1 cellular context compared by ENCODE assay signal in genomic region chr12:92929957-92930356, GRCh38.
TF ChIP-seq lines count a peak whose summit lies in the region.

No MANE protein-coding gene starts in this region.

TF ChIP-seq in HepG2, 621 proteins besides CTCF, POLR2A, EP300 and RAD21 (continued from another document):
- TF ChIP-seq ZNF383 (CRISPR knock-in tag; IDR thresholded peaks at IDR 0.05; ENCODE audit: borderline replicate concordance) (no peak), KDM5B (CRISPR knock-in tag; IDR thresholded peaks at IDR 0.05; ENCODE audit: borderline replicate concordance) (no peak), SAFB2 (CRISPR knock-in tag; IDR thresholded peaks at IDR 0.05; ENCODE audit: borderline replicate concordance, low read depth) (no peak), MBD4 (IDR thresholded peaks at IDR 0.05; ENCODE audit: borderline replicate concordance, low read length) (no peak), HNF4A (CRISPR knock-in tag; IDR thresholded peaks at IDR 0.05) (peak; percentile 10; the same call in 1 of the 2 replicates), KAT2B (IDR thresholded peaks at IDR 0.05; ENCODE audit: borderline replicate concordance, low read depth, low read length) (no peak), MLLT10 (CRISPR knock-in tag; IDR thresholded peaks at IDR 0.05) (no peak), TBX2 (CRISPR knock-in tag; IDR thresholded peaks at IDR 0.05; ENCODE audit: borderline replicate concordance) (peak; percentile 5; the same call in 1 of the 2 replicates), ZFP36L1 (CRISPR knock-in tag; IDR thresholded peaks at IDR 0.05) (no peak), TBX3 (IDR thresholded peaks at IDR 0.05; ENCODE audit: borderline replicate concordance) (no peak), EZH2 (conservative IDR thresholded peaks at IDR 0.05; ENCODE audit: low read depth, low read length) (no peak), SIN3A (IDR thresholded peaks at IDR 0.05; ENCODE audit: borderline replicate concordance, low read depth, low read length) (no peak)
- TF ChIP-seq, protein P1, sequence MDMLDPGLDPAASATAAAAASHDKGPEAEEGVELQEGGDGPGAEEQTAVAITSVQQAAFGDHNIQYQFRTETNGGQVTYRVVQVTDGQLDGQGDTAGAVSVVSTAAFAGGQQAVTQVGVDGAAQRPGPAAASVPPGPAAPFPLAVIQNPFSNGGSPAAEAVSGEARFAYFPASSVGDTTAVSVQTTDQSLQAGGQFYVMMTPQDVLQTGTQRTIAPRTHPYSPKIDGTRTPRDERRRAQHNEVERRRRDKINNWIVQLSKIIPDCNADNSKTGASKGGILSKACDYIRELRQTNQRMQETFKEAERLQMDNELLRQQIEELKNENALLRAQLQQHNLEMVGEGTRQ (IDR thresholded peaks at IDR 0.05; ENCODE audit: low read depth, low read length), result no peak
- TF ChIP-seq, protein P1 (CRISPR knock-in tag; IDR thresholded peaks at IDR 0.05; ENCODE audit: borderline replicate concordance), result 0 out of 2 replicates have a peak, but pooled peaks have one; percentile 7
- TF ChIP-seq, protein P2, sequence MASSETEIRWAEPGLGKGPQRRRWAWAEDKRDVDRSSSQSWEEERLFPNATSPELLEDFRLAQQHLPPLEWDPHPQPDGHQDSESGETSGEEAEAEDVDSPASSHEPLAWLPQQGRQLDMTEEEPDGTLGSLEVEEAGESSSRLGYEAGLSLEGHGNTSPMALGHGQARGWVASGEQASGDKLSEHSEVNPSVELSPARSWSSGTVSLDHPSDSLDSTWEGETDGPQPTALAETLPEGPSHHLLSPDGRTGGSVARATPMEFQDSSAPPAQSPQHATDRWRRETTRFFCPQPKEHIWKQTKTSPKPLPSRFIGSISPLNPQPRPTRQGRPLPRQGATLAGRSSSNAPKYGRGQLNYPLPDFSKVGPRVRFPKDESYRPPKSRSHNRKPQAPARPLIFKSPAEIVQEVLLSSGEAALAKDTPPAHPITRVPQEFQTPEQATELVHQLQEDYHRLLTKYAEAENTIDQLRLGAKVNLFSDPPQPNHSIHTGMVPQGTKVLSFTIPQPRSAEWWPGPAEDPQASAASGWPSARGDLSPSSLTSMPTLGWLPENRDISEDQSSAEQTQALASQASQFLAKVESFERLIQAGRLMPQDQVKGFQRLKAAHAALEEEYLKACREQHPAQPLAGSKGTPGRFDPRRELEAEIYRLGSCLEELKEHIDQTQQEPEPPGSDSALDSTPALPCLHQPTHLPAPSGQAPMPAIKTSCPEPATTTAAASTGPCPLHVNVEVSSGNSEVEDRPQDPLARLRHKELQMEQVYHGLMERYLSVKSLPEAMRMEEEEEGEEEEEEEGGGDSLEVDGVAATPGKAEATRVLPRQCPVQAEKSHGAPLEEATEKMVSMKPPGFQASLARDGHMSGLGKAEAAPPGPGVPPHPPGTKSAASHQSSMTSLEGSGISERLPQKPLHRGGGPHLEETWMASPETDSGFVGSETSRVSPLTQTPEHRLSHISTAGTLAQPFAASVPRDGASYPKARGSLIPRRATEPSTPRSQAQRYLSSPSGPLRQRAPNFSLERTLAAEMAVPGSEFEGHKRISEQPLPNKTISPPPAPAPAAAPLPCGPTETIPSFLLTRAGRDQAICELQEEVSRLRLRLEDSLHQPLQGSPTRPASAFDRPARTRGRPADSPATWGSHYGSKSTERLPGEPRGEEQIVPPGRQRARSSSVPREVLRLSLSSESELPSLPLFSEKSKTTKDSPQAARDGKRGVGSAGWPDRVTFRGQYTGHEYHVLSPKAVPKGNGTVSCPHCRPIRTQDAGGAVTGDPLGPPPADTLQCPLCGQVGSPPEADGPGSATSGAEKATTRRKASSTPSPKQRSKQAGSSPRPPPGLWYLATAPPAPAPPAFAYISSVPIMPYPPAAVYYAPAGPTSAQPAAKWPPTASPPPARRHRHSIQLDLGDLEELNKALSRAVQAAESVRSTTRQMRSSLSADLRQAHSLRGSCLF (CRISPR knock-in tag; IDR thresholded peaks at IDR 0.05; ENCODE audit: borderline replicate concordance), result no peak
